In the genomic region with DNA sequence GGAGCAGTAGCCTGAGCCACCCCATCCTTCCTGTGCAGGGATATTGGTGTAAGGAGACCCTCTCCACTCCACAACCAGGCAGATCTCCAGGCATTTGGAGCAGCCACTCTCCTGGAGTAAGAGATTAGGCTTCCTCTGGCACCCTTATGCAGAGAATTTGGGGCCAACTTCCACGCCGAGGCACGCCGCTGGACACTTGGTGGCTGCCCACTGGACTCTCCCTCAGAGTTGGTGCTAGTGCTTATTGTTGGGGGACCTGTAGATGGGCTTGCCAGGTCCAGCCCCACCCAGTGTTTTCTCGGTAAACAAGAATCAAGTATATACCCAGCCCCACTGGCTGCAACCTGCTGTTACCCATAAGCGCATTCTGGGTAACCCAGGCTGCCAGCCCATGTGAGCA, we compare ENCODE assay signal across 10 cellular contexts. TPM values are rescaled to one million over a fixed set of nuclear protein-coding genes. Genes with fewer than 3 reads are reported as not detected.
"Had no signal": no experiment of that assay in that cellular context is flagged by ENCODE, and none has a peak within 500 bp of the region (broad histone marks: within the 10 kb centered on the region; RNA-seq: fewer than 3 reads in every experiment).

No MANE protein-coding gene starts in this region.

RNA-seq across cellular contexts. Expression of gene CTAGE9, which starts 4.8 kb away (rescaled TPM):
- total RNA-seq: activated T-cell treated with anti-CD3 and anti-CD28 coated beads, Interleukin-2, amount 50 U/mL, for 4 hours; cardiac muscle cell; dermis microvascular lymphatic vessel endothelial cell; fibroblast of lung; frontal cortex; liver; occipital lobe; posterior vena cava; transverse colon had no signal
- polyA plus RNA-seq: cardiac muscle cell, fibroblast of lung, liver had no signal

RNA-seq across cellular contexts. Expression of gene OR2A4, which starts 14.4 kb away (rescaled TPM):
- total RNA-seq: activated T-cell treated with anti-CD3 and anti-CD28 coated beads, Interleukin-2, amount 50 U/mL, for 4 hours; cardiac muscle cell; dermis microvascular lymphatic vessel endothelial cell; fibroblast of lung; frontal cortex; occipital lobe; posterior vena cava; transverse colon had no signal
- polyA plus RNA-seq: adipose tissue, cardiac muscle cell had no signal
